8 cellular contexts compared by ENCODE assay signal in the genomic region with DNA sequence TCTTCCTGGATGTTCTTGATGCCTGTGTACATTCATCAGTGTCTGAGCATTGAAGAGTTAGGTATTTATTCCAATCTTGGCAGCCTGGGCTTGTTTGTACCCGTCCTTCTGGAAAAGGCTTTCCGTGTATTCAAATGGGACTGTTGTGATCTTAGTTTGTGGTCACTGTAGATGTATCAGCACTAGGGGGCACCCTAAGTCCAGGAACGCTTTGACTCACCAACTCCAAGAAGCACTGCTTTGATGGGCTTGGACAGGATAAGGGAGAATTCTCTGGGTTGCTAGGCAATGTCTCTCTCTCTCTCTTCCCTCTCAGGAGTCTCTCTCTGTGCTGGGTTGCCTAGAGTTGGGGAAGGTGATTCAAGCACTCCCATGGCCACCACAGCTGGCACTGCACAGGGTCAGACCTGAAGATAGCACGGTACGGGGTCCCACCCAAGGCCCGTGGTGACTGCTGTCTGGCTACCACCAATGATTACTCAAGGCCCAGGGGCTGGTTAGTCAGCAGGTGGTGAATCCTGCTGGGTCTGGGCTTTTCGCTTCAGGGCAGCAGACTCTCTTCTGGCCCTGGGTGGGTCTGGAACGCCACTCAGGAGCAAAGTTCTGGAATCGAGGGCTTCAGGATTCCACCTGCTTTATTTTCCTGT.
DNase-seq lines count a peak whose midpoint lies in the region; ATAC-seq, FAIRE-seq and TF ChIP-seq lines count a peak whose summit lies in the region.

No MANE protein-coding gene starts in this region.

- no peak overlapping the region for H2BK15ac ChIP-seq in H9 (ENCODE audit: low read depth, low read length)

- H3K4me2 ChIP-seq in H9 (ENCODE audit: insufficient read depth, insufficient read length, low read length) (no peak overlapping the region), OCI-LY1 (ENCODE audit: low read length) (no peak overlapping the region)

- no CpG with 5 or more reads among the region's 9 CpGs for WGBS in H9 (ENCODE audit: extremely low coverage, insufficient read length, low lambda C conversion rate)
- WGBS in right lobe of liver (ENCODE audit: insufficient coverage, low coverage, low lambda C conversion rate, missing lambda C conversion rate) = 21% methylated on average over 3 of the region's 9 CpGs

- H3K4ac ChIP-seq in H9 (ENCODE audit: low read depth, low read length) = no peak overlapping the region

- H3K9me2 ChIP-seq in OCI-LY1 (ENCODE audit: low read depth, low read length) = no peaks in the 10 kb centered on the region

- no peak overlapping the region for H3T11ph ChIP-seq in H9 (ENCODE audit: low read length)

- H4K5ac ChIP-seq in H9 (ENCODE audit: insufficient read length, low read depth, low read length) = no peak overlapping the region

- H3K27ac ChIP-seq in H9 (ENCODE audit: insufficient read length, low read depth, low read length) (no peak overlapping the region), OCI-LY1 (ENCODE audit: low read depth, low read length, poor library complexity, severe bottlenecking) (no peak overlapping the region), right lobe of liver (peak overlapping the region in 1 of 3 donors; percentile 64)

- H3K27me3 ChIP-seq in H9 (ENCODE audit: insufficient read depth, low read length) (no peaks in the 10 kb centered on the region), OCI-LY1 (ENCODE audit: insufficient read depth, low read length) (no peaks in the 10 kb centered on the region), right lobe of liver (no peaks in the 10 kb centered on the region)

- H3K56ac ChIP-seq in H9 (ENCODE audit: insufficient read length, low read depth, low read length) = no peak overlapping the region

- TF ChIP-seq CTCF in D721Med (IDR thresholded peaks at IDR 0.05; ENCODE audit: insufficient read depth, missing control alignments) (peak; percentile 72), H9 (conservative IDR thresholded peaks at IDR 0.05) (peak; percentile 81), OCI-LY1 (IDR thresholded peaks at IDR 0.05; ENCODE audit: low read length) (peak; percentile 73), choroid plexus epithelial cell (conservative IDR thresholded peaks at IDR 0.05; ENCODE audit: low read depth, low read length) (peak; percentile 86), right lobe of liver (IDR thresholded peaks at IDR 0.05) (peak; percentile 51 to 70 (median 60))

- H3K4me3 ChIP-seq in OCI-LY1 (ENCODE audit: low read depth, low read length, poor library complexity, severe bottlenecking) = no peak overlapping the region
- H3K4me3 ChIP-seq in choroid plexus epithelial cell (ENCODE audit: low read depth, low read length) = no peak overlapping the region
- H3K4me3 ChIP-seq in right lobe of liver = no peak overlapping the region

- H3K9me3 Mint-ChIP-seq in H9 = peaks cover 4 to 6% of the 10 kb centered on the region in 2 experiments

- H3K36me3 ChIP-seq in OCI-LY1 (ENCODE audit: insufficient read depth, low read length) (peaks cover 13% of the 10 kb centered on the region; the same call in 1 of the 2 replicates), right lobe of liver (peaks cover 0 to 15% (median 0%) of the 10 kb centered on the region in 4 donors)

- H3K4me3 Mint-ChIP-seq in H9 = no peak overlapping the region

- intact Hi-C loops in right lobe of liver (cut with DNase I) = no loop called here

- no peak overlapping the region for H2BK12ac ChIP-seq in H9 (ENCODE audit: insufficient read length, low read depth, low read length)

- FAIRE-seq in D721Med (lab: Jason Lieb, UNC) = peak; percentile 38

- H3K18ac ChIP-seq in H9 (ENCODE audit: insufficient read length, low read depth, low read length) = no peak overlapping the region

- no peak overlapping the region for H3K23ac ChIP-seq in H9 (ENCODE audit: insufficient read length, low read depth, low read length)

- DNase-seq in D721Med (ENCODE audit: insufficient read length, low spot score) (peak; percentile 42), H9 (peak; percentile 73), choroid plexus epithelial cell (ENCODE audit: low read depth) (peak; percentile 94), right lobe of liver (peak in 1 of 3 donors; percentile 65), mesenteric fat pad (ENCODE audit: low spot score) (no peak)
- DNase-seq in stimulated activated naive CD4-positive, alpha-beta T cell treated with Interleukin-2 at 50 U/mL for 16 hours (lab: John Stamatoyannopoulos, UW) = no peak

- no peak overlapping the region for H2AFZ ChIP-seq in H9 (ENCODE audit: low read length)
- no peak overlapping the region for H2AFZ ChIP-seq in OCI-LY1 (ENCODE audit: low read length)

- H3K79me1 ChIP-seq in H9 (ENCODE audit: insufficient read depth, low read depth, low read length, poor library complexity, severe bottlenecking) = no peaks in the 10 kb centered on the region

- H3K9ac ChIP-seq in H9 (ENCODE audit: extremely low read depth, insufficient read length, low read length) (no peak overlapping the region), OCI-LY1 (ENCODE audit: low read length) (no peak overlapping the region)

- H2BK120ac ChIP-seq in H9 (ENCODE audit: low read depth, low read length, poor library complexity, severe bottlenecking) = no peak overlapping the region

- ATAC-seq in right lobe of liver (peak; percentile 81 to 89 (median 84)), GM21447 (IDR thresholded peaks at IDR 0.05; ENCODE audit: unreplicated experiment) (no peak)

- no peaks in the 10 kb centered on the region for H3K23me2 ChIP-seq in H9 (ENCODE audit: insufficient read length, low read depth, low read length, poor library complexity, severe bottlenecking)

- H3K27me3 Mint-ChIP-seq in H9 (ENCODE audit: low read depth) = no peaks in the 10 kb centered on the region

- no peak overlapping the region for H2BK20ac ChIP-seq in H9 (ENCODE audit: low read depth, low read length, poor library complexity, severe bottlenecking)

- H3K14ac ChIP-seq in H9 (ENCODE audit: insufficient read depth, low read length) = no peak overlapping the region

- H3K36me3 Mint-ChIP-seq in H9 (ENCODE audit: insufficient read depth in 1 of 3, low read depth in 3 of 3) = peaks cover 19 to 42% (median 30%) of the 10 kb centered on the region in 3 experiments

- H2AK5ac ChIP-seq in H9 (ENCODE audit: insufficient read length, low read length) = no peak overlapping the region

- H3K9me3 ChIP-seq in H9 (ENCODE audit: control insufficient read depth, low read depth, low read length) (no peaks in the 10 kb centered on the region), OCI-LY1 (ENCODE audit: low read length) (no peaks in the 10 kb centered on the region), right lobe of liver (no peaks in the 10 kb centered on the region)

- H3K4me1 Mint-ChIP-seq in H9 = peaks cover 0 to 2% of the 10 kb centered on the region in 2 experiments; a peak in 2 of 4 replicates

- no peak for TF ChIP-seq POLR2A in right lobe of liver (IDR thresholded peaks at IDR 0.05)

- no peak overlapping the region for H4K8ac ChIP-seq in H9 (replicated peaks; ENCODE audit: insufficient read length, low read depth, low read length)

- H3K27ac Mint-ChIP-seq in H9 = no peak overlapping the region

- no peaks in the 10 kb centered on the region; the same call in 1 of the 2 replicates for H3K79me2 ChIP-seq in H9 (ENCODE audit: insufficient read depth, low read length)
- H3K79me2 ChIP-seq in OCI-LY1 (ENCODE audit: insufficient read depth, low read length) = no peaks in the 10 kb centered on the region

- H2BK5ac ChIP-seq in H9 (ENCODE audit: insufficient read length, low read length) = no peak overlapping the region

- H3K4me1 ChIP-seq in H9 (ENCODE audit: insufficient read depth, low read length) (no peaks in the 10 kb centered on the region), OCI-LY1 (ENCODE audit: insufficient read depth, low read length, severe bottlenecking) (no peaks in the 10 kb centered on the region), right lobe of liver (peaks cover 0 to 20% (median 0%) of the 10 kb centered on the region in 4 donors)

- H4K20me1 ChIP-seq in H9 (ENCODE audit: control insufficient read depth, insufficient read depth, insufficient read length) (no peaks in the 10 kb centered on the region), OCI-LY1 (ENCODE audit: insufficient read depth, low read length) (no peaks in the 10 kb centered on the region)

- H3F3A ChIP-seq in OCI-LY1 (ENCODE audit: insufficient read depth, low read length) = no peaks in the 10 kb centered on the region

- no peak overlapping the region for H4K91ac ChIP-seq in H9 (ENCODE audit: insufficient read length, low read depth, low read length)

Comparison
In these comparisons a context has a peak if more than half of its experiments do, and no peak if none do; other contexts are left out.
1. DNase-seq: peak in D721Med (single experiment), H9 (single experiment) and choroid plexus epithelial cell (single experiment); none in stimulated activated naive CD4-positive, alpha-beta T cell treated with Interleukin-2 at 50 U/mL for 16 hours (single experiment) and mesenteric fat pad (single experiment).
2. Peak in every context shown above with its lines, with median percentiles within 50 percentile points of each other: CTCF ChIP-seq.